In the genomic region with DNA sequence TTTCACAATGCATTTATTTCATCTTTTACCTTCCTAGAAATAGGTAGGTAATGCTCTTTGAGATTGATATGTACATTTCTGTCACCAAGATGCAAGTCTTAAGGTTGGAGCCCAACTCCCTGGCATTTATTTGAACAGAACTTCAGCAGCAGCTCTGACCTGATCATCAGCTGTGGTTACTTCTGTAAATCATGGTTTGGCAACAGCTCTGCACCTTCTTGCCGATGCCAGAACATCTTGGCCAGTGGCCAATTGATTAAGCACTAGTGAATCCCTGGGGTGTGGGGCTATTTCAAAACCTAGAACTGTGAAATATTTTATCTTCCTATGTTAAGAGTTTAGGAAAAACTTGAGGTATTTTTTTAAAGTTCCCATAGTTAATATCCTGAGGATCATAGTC, we compare ENCODE assay signal across 11 cellular contexts.
A peak's percentile ranks its signal among the peaks of the same experiment; 100 is the strongest.
DNase-seq lines count a peak whose midpoint lies in the region; ATAC-seq, FAIRE-seq and TF ChIP-seq lines count a peak whose summit lies in the region.
"Had no signal": no experiment of that assay in that cellular context is flagged by ENCODE, and none has a peak within 500 bp of the region (broad histone marks: within the 10 kb centered on the region; RNA-seq: fewer than 3 reads in every experiment).

No MANE protein-coding gene starts in this region.

- no peak for FAIRE-seq in A549 (lab: Jason Lieb, UNC)
- FAIRE-seq: TTC549 had no signal

- H3K4me2 ChIP-seq in A549: peak overlapping the region; percentile 28; the same call in 2 of the 3 replicates

- H3K4me1 ChIP-seq in A549: peaks cover 12% of the 10 kb centered on the region; the same call in 2 of the 3 replicates
- H3K4me1 ChIP-seq in CD8-positive, alpha-beta memory T cell (ENCODE audit: insufficient read depth, low read length): no peaks in the 10 kb centered on the region

- ATAC-seq in A549: no peak
- peak; percentile 28 for ATAC-seq in GM19324 (IDR thresholded peaks at IDR 0.05; ENCODE audit: low FRiP score, unreplicated experiment)
- ATAC-seq: natural killer cell had no signal

- no peaks in the 10 kb centered on the region for H3K4me1 Mint-ChIP-seq in progenitor cell of endocrine pancreas (ENCODE audit: low read depth)
- H3K4me1 Mint-ChIP-seq in CD8-positive, alpha-beta memory T cell: no peaks in the 10 kb centered on the region
- H3K4me1 Mint-ChIP-seq: natural killer cell had no signal

- no peaks in the 10 kb centered on the region for H3K36me3 ChIP-seq in CD8-positive, alpha-beta memory T cell (ENCODE audit: insufficient read depth, low read length)

- H3K27ac Mint-ChIP-seq in progenitor cell of endocrine pancreas: no peak overlapping the region
- H3K27ac Mint-ChIP-seq in CD8-positive, alpha-beta memory T cell: no peak overlapping the region
- H3K27ac Mint-ChIP-seq: IgD-negative memory B cell, natural killer cell had no signal

- H3K9me3 Mint-ChIP-seq in progenitor cell of endocrine pancreas (ENCODE audit: low read depth): no peaks in the 10 kb centered on the region
- peaks cover 4 to 19% (median 12%) of the 10 kb centered on the region in 5 donors for H3K9me3 Mint-ChIP-seq in CD8-positive, alpha-beta memory T cell
- H3K9me3 Mint-ChIP-seq: IgD-negative memory B cell had no signal

- CTCF ChIA-PET in A549 (lab: Yijun Ruan, JAX): no interaction called here
- CTCF ChIA-PET in CD8-positive, alpha-beta memory T cell (lab: Charles Lee): interaction anchor here (1.8 kb wide), 1 partner anchor 8 kb away, joined by 5 read pairs; no protein-coding TSS in a partner anchor

- no peak for TF ChIP-seq POLR2A in A549 (IDR thresholded peaks at IDR 0.05; ENCODE audit: low read length)

- H3K27me3 ChIP-seq in CD8-positive, alpha-beta memory T cell (ENCODE audit: insufficient read depth, low read length, poor library complexity, severe bottlenecking): no peaks in the 10 kb centered on the region

- POLR2A ChIA-PET in A549 (lab: Yijun Ruan, JAX): no interaction called here
- POLR2A ChIA-PET in CD8-positive, alpha-beta memory T cell (lab: Charles Lee): no interaction called here

- H3K4me3 Mint-ChIP-seq in progenitor cell of endocrine pancreas (ENCODE audit: low read depth): no peak overlapping the region
- no peak overlapping the region for H3K4me3 Mint-ChIP-seq in CD8-positive, alpha-beta memory T cell
- H3K4me3 Mint-ChIP-seq: natural killer cell had no signal

- no peaks in the 10 kb centered on the region for H3K36me3 Mint-ChIP-seq in progenitor cell of endocrine pancreas (ENCODE audit: insufficient read depth)
- H3K36me3 Mint-ChIP-seq in CD8-positive, alpha-beta memory T cell: peaks cover 2 to 10% (median 5%) of the 10 kb centered on the region in 3 donors
- H3K36me3 Mint-ChIP-seq: IgD-negative memory B cell had no signal

- peaks cover 15% of the 10 kb centered on the region; the same call in 2 of the 3 replicates for H3K9me3 ChIP-seq in A549
- H3K9me3 ChIP-seq in CD8-positive, alpha-beta memory T cell (ENCODE audit: low read length): no peaks in the 10 kb centered on the region

- WGBS in A549 (ENCODE audit: missing lambda C conversion rate): 10% methylated on average over 1 of the region's 1 CpG

- no peak for TF ChIP-seq EP300 in A549 (IDR thresholded peaks at IDR 0.05)

- TF ChIP-seq RAD21 in A549 (conservative IDR thresholded peaks at IDR 0.05 in 1 of 2, IDR thresholded peaks at IDR 0.05 in 1 of 2): no peak

- no peak overlapping the region for H3K4me3 ChIP-seq in A549
- no peak overlapping the region for H3K4me3 ChIP-seq in CD8-positive, alpha-beta memory T cell (ENCODE audit: low read length)

- TF ChIP-seq CTCF in A549 (IDR thresholded peaks at IDR 0.05) (no peak), VCaP (conservative IDR thresholded peaks at IDR 0.05) (no peak), progenitor cell of endocrine pancreas (IDR thresholded peaks at IDR 0.05; ENCODE audit: unreplicated experiment) (no peak)

- DNase-seq in A549 (ENCODE audit: low read depth in 1 of 2, low spot score in 1 of 2) (peak in 1 of 2 experiments; percentile 13), NCI-H1092 (lab: John Stamatoyannopoulos, UW) (peak; percentile 56), progenitor cell of endocrine pancreas (ENCODE audit: low spot score, unreplicated experiment) (no peak), DMS114 treated with DMSO at 0.1 percent for 48 hours (lab: John Stamatoyannopoulos, UW; ENCODE audit: unreplicated experiment) (no peak)
- no peak for DNase-seq in activated CD4-positive, alpha-beta T cell treated with anti-CD3 and anti-CD28 coated beads for 48 hours
- no peak for DNase-seq in CD8-positive, alpha-beta memory T cell
- DNase-seq: natural killer cell had no signal

- H3K27me3 Mint-ChIP-seq in progenitor cell of endocrine pancreas: no peaks in the 10 kb centered on the region
- peaks cover 0 to 5% of the 10 kb centered on the region in 2 donors for H3K27me3 Mint-ChIP-seq in CD8-positive, alpha-beta memory T cell
- H3K27me3 Mint-ChIP-seq: IgD-negative memory B cell had no signal

- H3K27ac ChIP-seq in A549: no peak overlapping the region
- H3K27ac ChIP-seq in VCaP: peak overlapping the region; percentile 43
- H3K27ac ChIP-seq in CD8-positive, alpha-beta memory T cell (ENCODE audit: low read depth, low read length): no peak overlapping the region

TF ChIP-seq in A549, 52 proteins besides CTCF, POLR2A, EP300 and RAD21:
- TF ChIP-seq FOSB (CRISPR knock-in tag; IDR thresholded peaks at IDR 0.05) (no peak), HOXB13 (CRISPR knock-in tag; IDR thresholded peaks at IDR 0.05; ENCODE audit: low read depth) (no peak), CHD2 (IDR thresholded peaks at IDR 0.05; ENCODE audit: low read length, partially characterized antibody) (no peak), CEBPB (IDR thresholded peaks at IDR 0.05) (0 out of 4 replicates have a peak, but pooled peaks of 1 of the 2 experiments have one; percentile 14), JUN (IDR thresholded peaks at IDR 0.05) (0 out of 5 replicates have a peak, but pooled peaks of 1 of the 2 experiments have one; percentile 18)
- TF ChIP-seq, protein P1, sequence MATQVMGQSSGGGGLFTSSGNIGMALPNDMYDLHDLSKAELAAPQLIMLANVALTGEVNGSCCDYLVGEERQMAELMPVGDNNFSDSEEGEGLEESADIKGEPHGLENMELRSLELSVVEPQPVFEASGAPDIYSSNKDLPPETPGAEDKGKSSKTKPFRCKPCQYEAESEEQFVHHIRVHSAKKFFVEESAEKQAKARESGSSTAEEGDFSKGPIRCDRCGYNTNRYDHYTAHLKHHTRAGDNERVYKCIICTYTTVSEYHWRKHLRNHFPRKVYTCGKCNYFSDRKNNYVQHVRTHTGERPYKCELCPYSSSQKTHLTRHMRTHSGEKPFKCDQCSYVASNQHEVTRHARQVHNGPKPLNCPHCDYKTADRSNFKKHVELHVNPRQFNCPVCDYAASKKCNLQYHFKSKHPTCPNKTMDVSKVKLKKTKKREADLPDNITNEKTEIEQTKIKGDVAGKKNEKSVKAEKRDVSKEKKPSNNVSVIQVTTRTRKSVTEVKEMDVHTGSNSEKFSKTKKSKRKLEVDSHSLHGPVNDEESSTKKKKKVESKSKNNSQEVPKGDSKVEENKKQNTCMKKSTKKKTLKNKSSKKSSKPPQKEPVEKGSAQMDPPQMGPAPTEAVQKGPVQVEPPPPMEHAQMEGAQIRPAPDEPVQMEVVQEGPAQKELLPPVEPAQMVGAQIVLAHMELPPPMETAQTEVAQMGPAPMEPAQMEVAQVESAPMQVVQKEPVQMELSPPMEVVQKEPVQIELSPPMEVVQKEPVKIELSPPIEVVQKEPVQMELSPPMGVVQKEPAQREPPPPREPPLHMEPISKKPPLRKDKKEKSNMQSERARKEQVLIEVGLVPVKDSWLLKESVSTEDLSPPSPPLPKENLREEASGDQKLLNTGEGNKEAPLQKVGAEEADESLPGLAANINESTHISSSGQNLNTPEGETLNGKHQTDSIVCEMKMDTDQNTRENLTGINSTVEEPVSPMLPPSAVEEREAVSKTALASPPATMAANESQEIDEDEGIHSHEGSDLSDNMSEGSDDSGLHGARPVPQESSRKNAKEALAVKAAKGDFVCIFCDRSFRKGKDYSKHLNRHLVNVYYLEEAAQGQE (IDR thresholded peaks at IDR 0.05): no peak
